In the genomic region with DNA sequence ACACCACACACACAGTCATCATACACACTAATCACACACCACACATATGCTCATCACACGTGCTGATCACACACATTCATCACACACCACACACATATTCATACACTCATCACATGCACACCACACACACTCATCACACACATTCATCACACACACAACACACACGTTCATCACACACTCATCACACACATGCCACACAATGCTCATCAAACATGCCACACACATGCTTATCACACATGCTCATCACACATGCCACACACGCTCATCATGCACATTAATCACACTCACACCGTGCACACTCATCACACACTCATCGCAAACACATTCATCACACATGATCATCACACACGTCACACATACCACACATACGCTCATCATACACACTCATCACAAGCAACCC, we compare ENCODE assay signal across 18 cellular contexts. TPM values are rescaled to one million over a fixed set of nuclear protein-coding genes. Genes with fewer than 3 reads are reported as not detected.
DNase-seq lines count a peak whose midpoint lies in the region; ATAC-seq, FAIRE-seq and TF ChIP-seq lines count a peak whose summit lies in the region.
"Had no signal": no experiment of that assay in that cellular context is flagged by ENCODE, and none has a peak within 500 bp of the region (broad histone marks: within the 10 kb centered on the region; RNA-seq: fewer than 3 reads in every experiment).

No MANE protein-coding gene starts in this region.

- TF ChIP-seq EP300 in H1 (IDR thresholded peaks at IDR 0.05; ENCODE audit: borderline replicate concordance in 1 of 2, low read depth in 2 of 2, low read length in 2 of 2): no peak

- H2BK5ac ChIP-seq in H1 (ENCODE audit: low read depth, low read length): no peak overlapping the region
- no peak overlapping the region for H2BK5ac ChIP-seq in neuronal stem cell (ENCODE audit: low read length)

- CTCF ChIA-PET in HEK293 (lab: Yijun Ruan, JAX) (no interaction called here), H1 (lab: Charles Lee; ENCODE audit: partially characterized antibody) (no interaction called here)

- H2BK15ac ChIP-seq in H1 (ENCODE audit: low read length): 0 out of 2 replicates have a peak overlapping the region, but pooled peaks have one; percentile 22
- H2BK15ac ChIP-seq in neuronal stem cell (ENCODE audit: low read length): no peak overlapping the region

- TF ChIP-seq CTCF in HEK293 (tag by site-specific recombination; IDR thresholded peaks at IDR 0.05): no peak
- no peak for TF ChIP-seq CTCF in H1 (IDR thresholded peaks at IDR 0.05; ENCODE audit: control extremely low read depth in 1 of 3, insufficient read depth in 1 of 3, low read depth in 1 of 3, low read length in 3 of 3)

- H4K91ac ChIP-seq in H1 (replicated peaks; ENCODE audit: insufficient read length, low read length) (peak overlapping the region; percentile 11), neuronal stem cell (ENCODE audit: low read depth, low read length, poor library complexity) (no peak overlapping the region)

- no peak overlapping the region for H3K18ac ChIP-seq in H1 (ENCODE audit: extremely low read depth, low read length)
- H3K18ac ChIP-seq in neuronal stem cell (ENCODE audit: low read length): no peak overlapping the region

- no peaks in the 10 kb centered on the region for H3K36me3 ChIP-seq in HEK293 (ENCODE audit: control insufficient read depth in 2 of 2, insufficient read depth in 1 of 2, low read length in 2 of 2)
- peaks cover 0 to 7% (median 0%) of the 10 kb centered on the region in 4 experiments; a peak in 1 of 8 replicates for H3K36me3 ChIP-seq in H1 (ENCODE audit: control insufficient read depth in 2 of 4, insufficient read depth in 4 of 4, low read length in 3 of 4)
- H3K36me3 ChIP-seq in neuronal stem cell (replicated peaks in 1 of 2; ENCODE audit: control insufficient read depth in 2 of 2, insufficient read depth in 2 of 2, low read length in 2 of 2): no peaks in the 10 kb centered on the region
- H3K36me3 ChIP-seq: HAP-1 had no signal

- H4K20me1 ChIP-seq in H1 (replicated peaks in 1 of 2; ENCODE audit: control insufficient read depth in 1 of 2, insufficient read depth in 2 of 2, low read length in 2 of 2): peaks cover 0 to 13% of the 10 kb centered on the region in 2 experiments

- TF ChIP-seq POLR2A in H1 (IDR thresholded peaks at IDR 0.05; ENCODE audit: control extremely low read depth in 1 of 2, low read depth in 2 of 2, low read length in 2 of 2): no peak

- TF ChIP-seq RAD21 in H1 (IDR thresholded peaks at IDR 0.05 in 1 of 2, conservative IDR thresholded peaks at IDR 0.05 in 1 of 2; ENCODE audit: low read depth in 2 of 2, low read length in 2 of 2): no peak

- 90 to 100% methylated on average over 5 to 7 of the region's 7 CpGs for WGBS in H1 (ENCODE audit: extremely low coverage in 1 of 2, insufficient coverage in 1 of 2, insufficient read length in 1 of 2, insufficient replicate concordance in 2 of 2, low coverage in 1 of 2, low lambda C conversion rate in 2 of 2, missing lambda C conversion rate in 1 of 2), 2 experiments
- 100% methylated on average over 5 to 6 of the region's 7 CpGs for WGBS in neuronal stem cell (ENCODE audit: extremely low coverage in 2 of 2, insufficient read length in 2 of 2, insufficient replicate concordance in 1 of 2), 2 donors

- DNase-seq in H1 (ENCODE audit: low read depth in 1 of 2, low spot score in 2 of 2) (no peak), neuronal stem cell (ENCODE audit: low spot score) (no peak), islet precursor cell (no peak)
- DNase-seq: C1 segment of cervical spinal cord; Caco-2; CD4-positive, CD25-positive, alpha-beta regulatory T cell; CD8-positive, alpha-beta T cell; DMS153; DND-41; GM23248 had no signal

- FAIRE-seq in H1 (lab: Jason Lieb, UNC): no peak
- FAIRE-seq: G401.6 had no signal

- H2BK12ac ChIP-seq in H1 (ENCODE audit: low read depth, low read length) (no peak overlapping the region), neuronal stem cell (ENCODE audit: low read length) (peak overlapping the region; percentile 25)

- peak overlapping the region; percentile 5 for H3K56ac ChIP-seq in H1 (replicated peaks; ENCODE audit: insufficient read length, low read depth, low read length)

- H3K4me1 ChIP-seq in HEK293 (ENCODE audit: control insufficient read depth, insufficient read depth, low read length) (no peaks in the 10 kb centered on the region), H1 (replicated peaks in 1 of 4; ENCODE audit: control insufficient read depth in 3 of 4, insufficient read depth in 4 of 4, low read length in 3 of 4) (no peaks in the 10 kb centered on the region), neuronal stem cell (ENCODE audit: control insufficient read depth in 2 of 2, insufficient read depth in 1 of 2, low read depth in 1 of 2, low read length in 2 of 2) (peaks cover 0 to 2% of the 10 kb centered on the region in 2 donors)
- H3K4me1 ChIP-seq: Caco-2, HAP-1 had no signal

- ATAC-seq in HG03432 (IDR thresholded peaks at IDR 0.05; ENCODE audit: unreplicated experiment) (no peak), GM19467 (IDR thresholded peaks at IDR 0.05; ENCODE audit: unreplicated experiment) (no peak)
- ATAC-seq: CD8-positive, alpha-beta T cell had no signal

- H2AK5ac ChIP-seq in H1 (ENCODE audit: low read depth, low read length) (peak overlapping the region; percentile 95), neuronal stem cell (ENCODE audit: low read depth, low read length) (no peak overlapping the region)

- H2BK20ac ChIP-seq in H1 (ENCODE audit: low read length): no peak overlapping the region

- H3K4me3 ChIP-seq in HEK293 (ENCODE audit: low read depth, low read length) (no peak overlapping the region), H1 (ENCODE audit: extremely low read depth in 1 of 4, insufficient read depth in 2 of 4, low read depth in 3 of 4, low read length in 4 of 4) (no peak overlapping the region), neuronal stem cell (ENCODE audit: low read length in 2 of 2) (peak overlapping the region in 1 of 2 donors; percentile 14)
- H3K4me3 ChIP-seq: GM23248, HAP-1 had no signal

- H3K4ac ChIP-seq in H1 (replicated peaks; ENCODE audit: insufficient read length, low read depth, low read length) (no peak overlapping the region), neuronal stem cell (ENCODE audit: low read length) (peak overlapping the region; percentile 2)

- H3K9ac ChIP-seq in H1 (replicated peaks in 1 of 4; ENCODE audit: extremely low read depth in 1 of 4, low read depth in 3 of 4, low read length in 3 of 4): no peak overlapping the region; a peak in 1 of 7 replicates
- peak overlapping the region; percentile 53 for H3K9ac ChIP-seq in neuronal stem cell (ENCODE audit: low read depth, low read length, poor library complexity)
- H3K9ac ChIP-seq: GM23248 had no signal

- H3K4me2 ChIP-seq in H1 (ENCODE audit: insufficient read depth in 1 of 2, low read depth in 2 of 2, low read length in 2 of 2) (no peak overlapping the region), neuronal stem cell (ENCODE audit: insufficient read depth, low read length, poor library complexity, severe bottlenecking) (no peak overlapping the region)

- H3K27ac ChIP-seq in HEK293 (ENCODE audit: extremely low read depth, low read depth, low read length) (no peak overlapping the region), H1 (ENCODE audit: low read depth, low read length) (no peak overlapping the region), neuronal stem cell (replicated peaks; ENCODE audit: low read length) (no peak overlapping the region)
- H3K27ac ChIP-seq: GM23248 had no signal

- H3K9me3 ChIP-seq in HEK293 (ENCODE audit: control insufficient read depth, insufficient read depth, low read depth, low read length) (no peaks in the 10 kb centered on the region), H1 (ENCODE audit: insufficient read depth in 2 of 2, low read depth in 1 of 2, low read length in 1 of 2) (peaks cover 0 to 11% of the 10 kb centered on the region in 2 experiments; a peak in 2 of 4 replicates), neuronal stem cell (replicated peaks in 1 of 2; ENCODE audit: control insufficient read depth in 2 of 2, insufficient read depth in 1 of 2, low read depth in 1 of 2, low read length in 2 of 2) (peaks cover 0 to 11% of the 10 kb centered on the region in 2 donors)
- H3K9me3 ChIP-seq: Caco-2, HAP-1 had no signal

- H3K27me3 ChIP-seq in H1 (replicated peaks in 1 of 4; ENCODE audit: control insufficient read depth in 3 of 4, extremely low read depth in 1 of 4, insufficient read depth in 3 of 4, low read length in 3 of 4) (peaks cover 0 to 2% (median 0%) of the 10 kb centered on the region in 4 experiments; a peak in 1 of 7 replicates), neuronal stem cell (ENCODE audit: control insufficient read depth in 3 of 3, insufficient read depth in 3 of 3, low read depth in 1 of 3, low read length in 3 of 3) (peaks cover 0 to 4% (median under 1%) of the 10 kb centered on the region in 3 experiments)

- H3K79me1 ChIP-seq in H1 (ENCODE audit: low read depth, low read length): no peaks in the 10 kb centered on the region
- H3K79me1 ChIP-seq in neuronal stem cell (ENCODE audit: low read depth, low read length): no peaks in the 10 kb centered on the region

- no peak overlapping the region for H3K23ac ChIP-seq in H1 (ENCODE audit: insufficient read length)
- peak overlapping the region; percentile 9 for H3K23ac ChIP-seq in neuronal stem cell (ENCODE audit: low read depth, low read length, poor library complexity)

- H2BK120ac ChIP-seq in H1 (replicated peaks; ENCODE audit: low read depth, low read length) (no peak overlapping the region), neuronal stem cell (ENCODE audit: low read depth, low read length) (no peak overlapping the region)

- H2AFZ ChIP-seq in H1 (ENCODE audit: low read length): no peak overlapping the region
- H2AFZ ChIP-seq in neuronal stem cell (ENCODE audit: low read length): no peak overlapping the region
- H2AFZ ChIP-seq: GM23248 had no signal

- POLR2A ChIA-PET in HEK293 (lab: Yijun Ruan, JAX) (no interaction called here), H1 (lab: Charles Lee; ENCODE audit: partially characterized antibody) (no interaction called here)

- peaks cover 15% of the 10 kb centered on the region for H3K23me2 ChIP-seq in H1 (ENCODE audit: low read depth, low read length)

- no peaks in the 10 kb centered on the region for H3K79me2 ChIP-seq in H1 (ENCODE audit: control insufficient read depth in 1 of 2, insufficient read depth in 2 of 2, low read length in 2 of 2)

- H3K14ac ChIP-seq in H1 (ENCODE audit: insufficient read length) (no peak overlapping the region), neuronal stem cell (ENCODE audit: low read length) (no peak overlapping the region)

- H4K5ac ChIP-seq in H1 (ENCODE audit: insufficient read length, low read depth, low read length): no peak overlapping the region

- H4K8ac ChIP-seq in H1 (ENCODE audit: extremely low read depth, insufficient read depth, low read length) (no peak overlapping the region), neuronal stem cell (ENCODE audit: low read depth, low read length) (no peak overlapping the region)

RNA-seq across cellular contexts. Expression of a gene that starts 47.5 kb away (rescaled TPM):
- total RNA-seq in H1 (2021; fragmentation: NEBNext Ultra II Directional; extraction: Animal tissue kit (Norgen Biotek cat#: 25700)): not detected in 2 replicates
- polyA plus RNA-seq in H1 (2011; rRNA removed): not detected in 2 replicates
- polyA plus RNA-seq in H1 (2011; cell fraction: cytosol; rRNA removed): not detected
- not detected for polyA plus RNA-seq in H1 (2011; cell fraction: nucleus; rRNA removed)
- not detected in 4 replicates for polyA plus RNA-seq in H1 (2012, experiment 1 of 2)
- not detected for polyA plus RNA-seq in H1 (2012, experiment 2 of 2)
- not detected for polyA plus RNA-seq in H1 (2013, experiment 1 of 2)
- not detected for polyA plus RNA-seq in H1 (2013, experiment 2 of 2)
- not detected in 2 replicates for polyA minus RNA-seq in H1 (2011; rRNA and poly(A)+ RNA removed)
- not detected for polyA minus RNA-seq in H1 (2011; cell fraction: cytosol; rRNA and poly(A)+ RNA removed)
- not detected for polyA minus RNA-seq in H1 (2011; cell fraction: nucleus; rRNA and poly(A)+ RNA removed)
- polyA plus RNA-seq in neuronal stem cell (2013, experiment 1 of 2): 0.01 TPM
- polyA plus RNA-seq in neuronal stem cell (2013, experiment 2 of 2): not detected
- total RNA-seq: A172, Caco-2, GM23248, H4 had no signal
- polyA plus RNA-seq: BJ; CD4-positive, CD25-positive, alpha-beta regulatory T cell had no signal
